ENCODE assay signal across 16 cellular contexts in the genomic region with DNA sequence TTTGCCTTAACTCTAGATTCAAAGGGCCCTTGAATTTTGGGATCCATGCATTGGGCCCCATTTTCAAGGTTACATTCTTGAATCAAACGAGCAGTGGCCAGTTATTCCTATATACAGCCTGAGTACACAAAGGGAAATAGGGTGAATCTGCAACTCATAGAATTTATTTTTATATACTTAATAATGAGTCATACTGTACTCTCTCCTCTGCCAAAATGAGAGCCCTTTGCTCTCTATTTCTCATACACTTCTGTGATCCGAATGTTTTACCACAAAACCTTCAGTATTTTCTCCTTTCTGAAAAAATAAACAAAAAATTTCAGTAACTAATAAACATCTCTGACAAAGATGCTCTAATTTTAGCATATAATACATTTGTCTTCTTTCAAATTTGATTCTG.
"Had no signal": no experiment of that assay in that cellular context is flagged by ENCODE, and none has a peak within 500 bp of the region (broad histone marks: within the 10 kb centered on the region; RNA-seq: fewer than 3 reads in every experiment).

No MANE protein-coding gene starts in this region.

- H3K27me3 Mint-ChIP-seq: activated naive CD8-positive, alpha-beta T cell had no signal

- DNase-seq: activated CD4-positive, alpha-beta T cell treated with anti-CD3 and anti-CD28 coated beads for 1 hour; activated CD4-positive, alpha-beta T cell treated with anti-CD3 and anti-CD28 coated beads, Interleukin-2, amount 50 U/mL, for 48 hours; activated CD8-positive, alpha-beta memory T cell treated with anti-CD3 and anti-CD28 coated beads, Interleukin-2, amount 10 ng/mL, durations not matched to agents 7 days and 5 days; activated effector memory CD4-positive, alpha-beta T cell treated with anti-CD3 and anti-CD28 coated beads, Interleukin-2, amount 50 U/mL, for 16 hours; activated T-cell treated with anti-CD3 and anti-CD28 coated beads, Interleukin-2, amount 50 U/mL, for 4 hours; anterior cingulate cortex; colonic mucosa; effector CD4-positive, alpha-beta T cell; mucosa of descending colon; naive thymus-derived CD8-positive, alpha-beta T cell; transverse colon had no signal

- H3K36me3 ChIP-seq: colonic mucosa, neutrophil, right atrium auricular region, transverse colon had no signal

- H3K27ac Mint-ChIP-seq: activated CD8-positive, alpha-beta memory T cell treated with anti-CD3 and anti-CD28 coated beads, Interleukin-2, amount 10 ng/mL, durations not matched to agents 7 days and 5 days; activated naive CD8-positive, alpha-beta T cell; naive thymus-derived CD8-positive, alpha-beta T cell; stimulated activated effector memory CD8-positive, alpha-beta T cell treated with anti-CD3 and anti-CD28 coated beads, Interleukin-12 subunit alpha, Interleukin-12 subunit beta, amount 100 ng/mL, for 72 hours had no signal

- H3K27me3 ChIP-seq: colonic mucosa, neutrophil, right atrium auricular region, transverse colon had no signal

- H3K27ac ChIP-seq: colonic mucosa, neutrophil, right atrium auricular region, transverse colon had no signal

- H3K9me3 Mint-ChIP-seq: stimulated activated effector memory CD8-positive, alpha-beta T cell treated with anti-CD3 and anti-CD28 coated beads, Interleukin-12 subunit alpha, Interleukin-12 subunit beta, amount 100 ng/mL, for 72 hours had no signal

- FAIRE-seq: endothelial cell of umbilical vein had no signal

- H3K36me3 Mint-ChIP-seq: activated CD8-positive, alpha-beta memory T cell treated with anti-CD3 and anti-CD28 coated beads, Interleukin-2, amount 10 ng/mL, durations not matched to agents 7 days and 5 days; naive thymus-derived CD8-positive, alpha-beta T cell; stimulated activated effector memory CD8-positive, alpha-beta T cell treated with anti-CD3 and anti-CD28 coated beads, Interleukin-12 subunit alpha, Interleukin-12 subunit beta, amount 100 ng/mL, for 72 hours had no signal

- ATAC-seq: activated CD8-positive, alpha-beta memory T cell treated with anti-CD3 and anti-CD28 coated beads, Interleukin-2, amount 10 ng/mL, durations not matched to agents 7 days and 5 days; activated T-cell treated with anti-CD3 and anti-CD28 coated beads, Interleukin-2, amount 50 U/mL, for 4 hours; mucosa of descending colon; naive thymus-derived CD8-positive, alpha-beta T cell; stimulated activated effector memory CD8-positive, alpha-beta T cell treated with anti-CD3 and anti-CD28 coated beads, Interleukin-12 subunit alpha, Interleukin-12 subunit beta, amount 100 ng/mL, for 72 hours had no signal

- H3K4me1 Mint-ChIP-seq: activated CD8-positive, alpha-beta memory T cell treated with anti-CD3 and anti-CD28 coated beads, Interleukin-2, amount 10 ng/mL, durations not matched to agents 7 days and 5 days; naive thymus-derived CD8-positive, alpha-beta T cell; stimulated activated effector memory CD8-positive, alpha-beta T cell treated with anti-CD3 and anti-CD28 coated beads, Interleukin-12 subunit alpha, Interleukin-12 subunit beta, amount 100 ng/mL, for 72 hours had no signal

- H3K4me3 ChIP-seq: colonic mucosa, mucosa of descending colon, right atrium auricular region, transverse colon had no signal

- H3K4me1 ChIP-seq: colonic mucosa, right atrium auricular region, transverse colon had no signal

- H3K4me3 Mint-ChIP-seq: activated CD8-positive, alpha-beta memory T cell treated with anti-CD3 and anti-CD28 coated beads, Interleukin-2, amount 10 ng/mL, durations not matched to agents 7 days and 5 days; activated naive CD8-positive, alpha-beta T cell; activated T-cell treated with anti-CD3 and anti-CD28 coated beads, Interleukin-2, amount 50 U/mL, for 4 hours; naive thymus-derived CD8-positive, alpha-beta T cell; stimulated activated effector memory CD8-positive, alpha-beta T cell treated with anti-CD3 and anti-CD28 coated beads, Interleukin-12 subunit alpha, Interleukin-12 subunit beta, amount 100 ng/mL, for 72 hours had no signal

- H3K9me3 ChIP-seq: colonic mucosa, mucosa of descending colon, neutrophil, right atrium auricular region, transverse colon had no signal
